8 cellular contexts compared by ENCODE assay signal in genomic region chr5:177426566-177427210, GRCh38. TPM values are rescaled to one million over a fixed set of nuclear protein-coding genes. Genes with fewer than 3 reads are reported as not detected.
DNase-seq lines count a peak whose midpoint lies in the region; ATAC-seq and TF ChIP-seq lines count a peak whose summit lies in the region.

Gene GRK6 (plus strand): TSS chr5:177426676. CDS start chr5:177426846, 170 bp downstream.

- peaks cover 19% of the 10 kb centered on the region for H3K36me3 ChIP-seq in HUES48 (ENCODE audit: control insufficient read depth, insufficient read depth, low read length)
- H3K36me3 ChIP-seq in right lobe of liver = no peaks in the 10 kb centered on the region

- peak; percentile 6 to 61 for ATAC-seq in activated CD4-positive, CD25-positive, alpha-beta regulatory T cell treated with anti-CD3 and anti-CD28 coated beads, Interleukin-2, amount 50 U/mL, for 24 hours
- peak in 1 of 4 donors; percentile 0 for ATAC-seq in right lobe of liver
- no peak for ATAC-seq in GM21447 (IDR thresholded peaks at IDR 0.05; ENCODE audit: unreplicated experiment)

- TF ChIP-seq POLR2A in right lobe of liver (IDR thresholded peaks at IDR 0.05) = peak; percentile 72

- peak within 1 kb of the TSS; percentile 97 for H3K27ac ChIP-seq in HUES48 (ENCODE audit: low read depth, low read length)
- peak within 1 kb of the TSS; percentile 90 to 97 for H3K27ac ChIP-seq in coronary artery
- peak within 1 kb of the TSS; percentile 71 to 88 (median 83) for H3K27ac ChIP-seq in right lobe of liver

- intact Hi-C loops in right lobe of liver (cut with DNase I) = no loop called here

- H3K27me3 ChIP-seq in HUES48 (ENCODE audit: control insufficient read depth, insufficient read depth, low read length) = no peaks in the 10 kb centered on the region
- no peaks in the 10 kb centered on the region for H3K27me3 ChIP-seq in right lobe of liver

- 2% methylated on average over 11 of the region's 82 CpGs for WGBS in right lobe of liver (ENCODE audit: insufficient coverage, low coverage, low lambda C conversion rate, missing lambda C conversion rate)

- peaks cover 13% of the 10 kb centered on the region for H3K4me1 ChIP-seq in HUES48 (ENCODE audit: control insufficient read depth, insufficient read depth, low read length)
- H3K4me1 ChIP-seq in right lobe of liver = peaks cover 0 to 18% (median 0%) of the 10 kb centered on the region in 4 donors

- DNase-seq in COLO668 (lab: John Stamatoyannopoulos, UW; ENCODE audit: unreplicated experiment) (peak; percentile 64), GM20000 (ENCODE audit: low spot score) (peak; percentile 64), coronary artery (ENCODE audit: low spot score) (peak; percentile 80), right lobe of liver (peak; percentile 58 to 73 (median 66))
- DNase-seq in stimulated activated naive CD4-positive, alpha-beta T cell treated with Interleukin-2 at 50 U/mL for 16 hours (lab: John Stamatoyannopoulos, UW) = peak; percentile 58

- H3K4me3 ChIP-seq in HUES48 (ENCODE audit: low read depth, low read length) (peak within 1 kb of the TSS; percentile 87), coronary artery (peak within 1 kb of the TSS; percentile 97), right lobe of liver (peak within 1 kb of the TSS; percentile 70 to 83 (median 80))

- TF ChIP-seq CTCF in GM20000 (IDR thresholded peaks at IDR 0.05; ENCODE audit: extremely low read depth, missing control alignments) = no peak
- TF ChIP-seq CTCF in coronary artery (IDR thresholded peaks at IDR 0.05) = no peak
- no peak for TF ChIP-seq CTCF in right lobe of liver (IDR thresholded peaks at IDR 0.05)

- H3K9me3 ChIP-seq in HUES48 (ENCODE audit: control insufficient read depth, insufficient read depth, low read length) (no peaks in the 10 kb centered on the region), right lobe of liver (no peaks in the 10 kb centered on the region)

- peak within 1 kb of the TSS; percentile 97 for H3K9ac ChIP-seq in HUES48 (ENCODE audit: low read depth, low read length)

RNA-seq across cellular contexts. Expression of gene GRK6, which starts in this region (rescaled TPM):
- total RNA-seq in right lobe of liver = 10 to 100 TPM in 3 of 6 experiments, 1 to 10 TPM in 3; 6.1 to 10.8 (median 10.0) TPM
